Comparison of ENCODE assay signal across 1 cellular context in the genomic region with DNA sequence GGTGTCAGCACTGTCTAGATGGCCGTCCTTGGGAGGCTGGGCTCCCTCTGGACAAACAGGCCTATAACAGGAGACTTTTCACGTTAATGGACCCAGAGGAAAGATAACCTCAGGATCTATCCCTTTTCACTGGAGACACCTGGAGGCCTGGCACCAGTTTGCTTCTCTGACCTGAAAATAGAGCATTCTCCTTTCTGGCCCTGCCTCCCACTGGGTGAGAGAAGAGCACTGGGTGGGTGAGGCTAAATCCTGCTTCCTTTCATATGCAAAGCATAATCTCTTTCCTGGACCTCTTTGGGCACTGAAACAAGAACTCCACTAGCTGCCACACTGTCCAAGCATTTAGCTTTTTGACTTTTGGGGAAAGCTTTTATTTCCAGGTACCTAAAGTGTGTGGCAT.
TF ChIP-seq lines count a peak whose summit lies in the region.

No MANE protein-coding gene starts in this region.

TF ChIP-seq in H1, 55 proteins besides CTCF, POLR2A, EP300 and RAD21:
- TF ChIP-seq TBP (IDR thresholded peaks at IDR 0.05; ENCODE audit: low read depth, low read length) (no peak), HDAC6 (IDR thresholded peaks at IDR 0.05; ENCODE audit: low read depth, low read length) (no peak), CTBP2 (IDR thresholded peaks at IDR 0.05; ENCODE audit: borderline replicate concordance, insufficient read depth, insufficient read length, low read length) (no peak), POLR2AphosphoS5 (IDR thresholded peaks at IDR 0.05; ENCODE audit: low read depth, low read length) (no peak), JUND (IDR thresholded peaks at IDR 0.05; ENCODE audit: low read length) (no peak), BCL11A (IDR thresholded peaks at IDR 0.05; ENCODE audit: low read depth in 2 of 2, low read length in 2 of 2) (no peak), SIX5 (IDR thresholded peaks at IDR 0.05; ENCODE audit: low read depth, low read length) (no peak), SUZ12 (IDR thresholded peaks at IDR 0.05; ENCODE audit: low read length) (no peak), MAX (IDR thresholded peaks at IDR 0.05) (no peak), SAP30 (IDR thresholded peaks at IDR 0.05; ENCODE audit: insufficient read depth, insufficient replicate concordance, low read length) (no peak)
- TF ChIP-seq, protein P1, sequence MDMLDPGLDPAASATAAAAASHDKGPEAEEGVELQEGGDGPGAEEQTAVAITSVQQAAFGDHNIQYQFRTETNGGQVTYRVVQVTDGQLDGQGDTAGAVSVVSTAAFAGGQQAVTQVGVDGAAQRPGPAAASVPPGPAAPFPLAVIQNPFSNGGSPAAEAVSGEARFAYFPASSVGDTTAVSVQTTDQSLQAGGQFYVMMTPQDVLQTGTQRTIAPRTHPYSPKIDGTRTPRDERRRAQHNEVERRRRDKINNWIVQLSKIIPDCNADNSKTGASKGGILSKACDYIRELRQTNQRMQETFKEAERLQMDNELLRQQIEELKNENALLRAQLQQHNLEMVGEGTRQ (IDR thresholded peaks at IDR 0.05; ENCODE audit: low read length), result no peak
